Comparison of ENCODE assay signal across 31 cellular contexts in the genomic region with DNA sequence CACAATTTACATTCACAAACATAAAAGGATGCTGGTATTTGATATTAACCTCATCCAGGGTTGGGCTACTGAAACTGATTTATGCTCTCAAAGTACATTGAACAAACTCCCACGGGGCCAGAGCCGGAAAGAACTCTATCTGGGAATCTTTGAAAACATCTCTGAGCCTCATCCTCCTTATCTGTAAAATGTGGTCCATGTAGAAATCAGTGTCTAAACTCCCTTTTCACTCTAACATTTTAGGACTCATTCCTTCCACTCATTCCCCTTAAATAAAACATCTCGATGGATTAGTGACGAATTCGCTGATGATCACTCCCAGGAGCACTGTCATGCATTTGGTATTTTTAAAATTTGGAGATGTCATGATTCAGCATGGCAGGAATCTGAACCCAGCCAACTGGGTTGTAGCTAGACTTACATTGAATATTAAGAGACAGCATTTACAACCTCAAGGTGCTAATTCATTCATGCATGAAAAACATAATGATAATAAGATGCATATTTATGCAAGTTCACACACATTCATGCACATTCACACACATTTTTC.
DNase-seq lines count a peak whose midpoint lies in the region; ATAC-seq, FAIRE-seq and TF ChIP-seq lines count a peak whose summit lies in the region.
"Had no signal": no experiment of that assay in that cellular context is flagged by ENCODE, and none has a peak within 500 bp of the region (broad histone marks: within the 10 kb centered on the region; RNA-seq: fewer than 3 reads in every experiment).

No MANE protein-coding gene starts in this region.

- FAIRE-seq in small intestine (lab: Jason Lieb, UNC): no peak
- FAIRE-seq: endometrium, GM12878 had no signal

- H3K27me3 ChIP-seq in mammary epithelial cell (ENCODE audit: insufficient read depth, low read length) (no peaks in the 10 kb centered on the region), small intestine (ENCODE audit: control insufficient read depth in 2 of 2, insufficient read depth in 2 of 2, low read length in 2 of 2) (no peaks in the 10 kb centered on the region)
- H3K27me3 ChIP-seq: esophagus squamous epithelium, Peyer's patch, SJCRH30, upper lobe of right lung had no signal

- POLR2A ChIA-PET in MCF 10A (lab: Yijun Ruan, JAX): no interaction called here
- POLR2A ChIA-PET in activated CD8-positive, alpha-beta T cell treated with anti-CD3 and anti-CD28 coated beads for 36 hours (lab: Charles Lee): no interaction called here

- H3K27ac ChIP-seq in mammary epithelial cell (ENCODE audit: insufficient read depth, low read depth, low read length): no peak overlapping the region
- no peak overlapping the region for H3K27ac ChIP-seq in small intestine (ENCODE audit: low read depth in 1 of 2, low read length in 1 of 2)
- H3K27ac ChIP-seq: 22Rv1, esophagus squamous epithelium, Peyer's patch, SJCRH30, upper lobe of right lung had no signal

- no peak overlapping the region for H3K9ac ChIP-seq in mammary epithelial cell (ENCODE audit: insufficient read depth, low read length)

- H3K4me1 ChIP-seq in mammary epithelial cell (ENCODE audit: insufficient read depth, low read length) (no peaks in the 10 kb centered on the region), small intestine (ENCODE audit: control insufficient read depth in 2 of 2, insufficient read depth in 1 of 2, low read depth in 1 of 2, low read length in 1 of 2) (no peaks in the 10 kb centered on the region)
- H3K4me1 ChIP-seq: esophagus squamous epithelium, Peyer's patch, SJCRH30, upper lobe of right lung had no signal

- TF ChIP-seq CTCF in MCF 10A (IDR thresholded peaks at IDR 0.05; ENCODE audit: unreplicated experiment) (no peak), mammary epithelial cell (conservative IDR thresholded peaks at IDR 0.05 in 1 of 2, IDR thresholded peaks at IDR 0.05 in 1 of 2; ENCODE audit: extremely low read depth in 1 of 2, insufficient read depth in 1 of 2, low read depth in 1 of 2, low read length in 2 of 2) (no peak), cardiac fibroblast (IDR thresholded peaks at IDR 0.05; ENCODE audit: low read depth, low read length) (no peak)
- TF ChIP-seq CTCF in activated CD8-positive, alpha-beta T cell treated with anti-CD3 and anti-CD28 coated beads for 36 hours (IDR thresholded peaks at IDR 0.05): no peak

- no peaks in the 10 kb centered on the region for H3K36me3 Mint-ChIP-seq in MCF 10A (ENCODE audit: insufficient read depth, unreplicated experiment)
- no peaks in the 10 kb centered on the region for H3K36me3 Mint-ChIP-seq in activated CD8-positive, alpha-beta T cell treated with anti-CD3 and anti-CD28 coated beads for 36 hours (ENCODE audit: low read depth)
- H3K36me3 Mint-ChIP-seq: natural killer cell treated with Interleukin-12 subunit alpha and Interleukin-12 subunit beta and Interleukin-15 and Interleukin-18, amount 100 ng/mL, for 72 hours; stimulated activated effector memory CD8-positive, alpha-beta T cell treated with anti-CD3 and anti-CD28 coated beads, Interleukin-12 subunit alpha, Interleukin-12 subunit beta, amount 100 ng/mL, for 72 hours had no signal

- no peaks in the 10 kb centered on the region for H4K20me1 ChIP-seq in mammary epithelial cell (ENCODE audit: insufficient read depth, low read length)

- 60% methylated on average over 5 of the region's 5 CpGs for WGBS in mammary epithelial cell (ENCODE audit: low coverage, missing lambda C conversion rate)
- WGBS in small intestine, 3 donors: 83 to 96% (median 84%) methylated on average over 5 of the region's 5 CpGs

- no peaks in the 10 kb centered on the region for H3K27me3 Mint-ChIP-seq in MCF 10A (ENCODE audit: insufficient read depth, unreplicated experiment)
- H3K27me3 Mint-ChIP-seq in activated CD8-positive, alpha-beta T cell treated with anti-CD3 and anti-CD28 coated beads for 36 hours: no peaks in the 10 kb centered on the region
- H3K27me3 Mint-ChIP-seq: activated B cell treated with CpG ODN at 0.5 μM for 24 hours; activated CD4-positive, alpha-beta memory T cell treated with anti-CD3 and anti-CD28 coated beads, Interleukin-2, amount 10 ng/mL, durations not matched to agents 7 days and 5 days; activated T-helper 17 cell treated with anti-CD3 and anti-CD28 coated beads, Interleukin-2, amount 50 U/mL, for 72 hours; CD4-positive, alpha-beta T cell; dendritic cell treated with granulocyte-macrophage colony-stimulating factor and Interleukin-4, amounts not matched to agents 40 ng/mL and 50 ng/mL, for 4 days; natural killer cell treated with Interleukin-12 subunit alpha and Interleukin-12 subunit beta and Interleukin-15 and Interleukin-18, amount 100 ng/mL, for 72 hours had no signal

- no peak overlapping the region for H3K4me3 Mint-ChIP-seq in MCF 10A (ENCODE audit: unreplicated experiment)
- H3K4me3 Mint-ChIP-seq in activated CD8-positive, alpha-beta T cell treated with anti-CD3 and anti-CD28 coated beads for 36 hours: no peak overlapping the region
- H3K4me3 Mint-ChIP-seq: activated B cell treated with CpG ODN at 0.5 μM for 24 hours; activated CD4-positive, alpha-beta memory T cell treated with anti-CD3 and anti-CD28 coated beads, Interleukin-2, amount 10 ng/mL, durations not matched to agents 7 days and 5 days; activated T-helper 17 cell treated with anti-CD3 and anti-CD28 coated beads, Interleukin-2, amount 50 U/mL, for 72 hours; CD4-positive, alpha-beta T cell; dendritic cell treated with granulocyte-macrophage colony-stimulating factor and Interleukin-4, amounts not matched to agents 40 ng/mL and 50 ng/mL, for 4 days; natural killer cell treated with Interleukin-12 subunit alpha and Interleukin-12 subunit beta and Interleukin-15 and Interleukin-18, amount 100 ng/mL, for 72 hours; stimulated activated effector memory CD8-positive, alpha-beta T cell treated with anti-CD3 and anti-CD28 coated beads, Interleukin-12 subunit alpha, Interleukin-12 subunit beta, amount 100 ng/mL, for 72 hours had no signal

- peaks cover 6% of the 10 kb centered on the region for H3K4me1 Mint-ChIP-seq in MCF 10A (ENCODE audit: insufficient read depth, unreplicated experiment)
- H3K4me1 Mint-ChIP-seq in activated CD8-positive, alpha-beta T cell treated with anti-CD3 and anti-CD28 coated beads for 36 hours (ENCODE audit: low read depth): no peaks in the 10 kb centered on the region
- H3K4me1 Mint-ChIP-seq: activated B cell treated with CpG ODN at 0.5 μM for 24 hours; activated CD4-positive, alpha-beta memory T cell treated with anti-CD3 and anti-CD28 coated beads, Interleukin-2, amount 10 ng/mL, durations not matched to agents 7 days and 5 days; activated T-helper 17 cell treated with anti-CD3 and anti-CD28 coated beads, Interleukin-2, amount 50 U/mL, for 72 hours; stimulated activated effector memory CD8-positive, alpha-beta T cell treated with anti-CD3 and anti-CD28 coated beads, Interleukin-12 subunit alpha, Interleukin-12 subunit beta, amount 100 ng/mL, for 72 hours had no signal

- DNase-seq in MCF 10A (ENCODE audit: unreplicated experiment) (peak; percentile 12), mammary epithelial cell (no peak), cardiac fibroblast (ENCODE audit: low read depth in 2 of 2) (peak; percentile 15 to 52), myocyte (ENCODE audit: low read depth) (peak; percentile 46), small intestine (no peak)
- DNase-seq in activated CD8-positive, alpha-beta T cell treated with anti-CD3 and anti-CD28 coated beads for 36 hours: no peak
- DNase-seq: activated B cell treated with CpG ODN at 0.5 μM for 24 hours; activated CD4-positive, alpha-beta memory T cell treated with anti-CD3 and anti-CD28 coated beads, Interleukin-2, amount 10 ng/mL, durations not matched to agents 7 days and 5 days; activated naive CD4-positive, alpha-beta T cell treated with anti-CD3 and anti-CD28 coated beads, Interleukin-2, amount 50 U/mL, for 16 hours; AML-193; CD4-positive, alpha-beta T cell; central memory CD4-positive, alpha-beta T cell; esophagus squamous epithelium; midbrain; MM.1S; NCI-H2029; NCI-H526 treated with DMSO at 0.1 percent for 48 hours; Peyer's patch; SJCRH30; stimulated activated CD4-positive, alpha-beta T cell treated with anti-CD3 and anti-CD28 coated beads, Interleukin-4, amount 100 ng/mL, for 24 hours; substantia nigra; upper lobe of right lung had no signal

- ATAC-seq in GM19455 (IDR thresholded peaks at IDR 0.05; ENCODE audit: unreplicated experiment) (no peak), HG03354 (IDR thresholded peaks at IDR 0.05; ENCODE audit: poor library complexity, severe bottlenecking, unreplicated experiment) (no peak)
- ATAC-seq in activated CD8-positive, alpha-beta T cell treated with anti-CD3 and anti-CD28 coated beads for 36 hours: no peak
- ATAC-seq: activated T-helper 17 cell treated with anti-CD3 and anti-CD28 coated beads, Interleukin-2, amount 50 U/mL, for 72 hours; GM12878; natural killer cell treated with Interleukin-12 subunit alpha and Interleukin-12 subunit beta and Interleukin-15 and Interleukin-18, amount 100 ng/mL, for 72 hours; stimulated activated effector memory CD8-positive, alpha-beta T cell treated with anti-CD3 and anti-CD28 coated beads, Interleukin-12 subunit alpha, Interleukin-12 subunit beta, amount 100 ng/mL, for 72 hours; upper lobe of right lung had no signal

- in situ Hi-C loops in mammary epithelial cell (cut with MboI; ENCODE audit: low sequenced_read_pairs in 2 of 2): no loop called here

- CTCF ChIA-PET in MCF 10A (lab: Yijun Ruan, JAX): interaction anchor here (0.8 kb wide), 1 partner anchor 235 kb away, joined by 3 read pairs; no protein-coding TSS in a partner anchor
- CTCF ChIA-PET in mammary epithelial cell (lab: Charles Lee; ENCODE audit: low non-redundant PET): no interaction called here
- CTCF ChIA-PET in activated CD8-positive, alpha-beta T cell treated with anti-CD3 and anti-CD28 coated beads for 36 hours (lab: Charles Lee): no interaction called here

- H2AFZ ChIP-seq in mammary epithelial cell (ENCODE audit: low read depth, low read length): no peak overlapping the region

- dilution Hi-C loops in mammary epithelial cell (cut with HindIII; ENCODE audit: low sequenced_read_pairs): no loop called here

- no peaks in the 10 kb centered on the region for H3K9me3 Mint-ChIP-seq in MCF 10A (ENCODE audit: unreplicated experiment)
- H3K9me3 Mint-ChIP-seq in activated CD8-positive, alpha-beta T cell treated with anti-CD3 and anti-CD28 coated beads for 36 hours: peaks cover 5% of the 10 kb centered on the region
- H3K9me3 Mint-ChIP-seq: activated CD4-positive, alpha-beta memory T cell treated with anti-CD3 and anti-CD28 coated beads, Interleukin-2, amount 10 ng/mL, durations not matched to agents 7 days and 5 days; activated T-helper 17 cell treated with anti-CD3 and anti-CD28 coated beads, Interleukin-2, amount 50 U/mL, for 72 hours; CD4-positive, alpha-beta T cell; dendritic cell treated with granulocyte-macrophage colony-stimulating factor and Interleukin-4, amounts not matched to agents 40 ng/mL and 50 ng/mL, for 4 days; natural killer cell treated with Interleukin-12 subunit alpha and Interleukin-12 subunit beta and Interleukin-15 and Interleukin-18, amount 100 ng/mL, for 72 hours had no signal

- H3K9me3 ChIP-seq in mammary epithelial cell (replicated peaks; ENCODE audit: insufficient read depth, low read length) (no peaks in the 10 kb centered on the region), small intestine (ENCODE audit: control insufficient read depth, low read depth) (no peaks in the 10 kb centered on the region)
- H3K9me3 ChIP-seq: esophagus squamous epithelium, Peyer's patch, SJCRH30, upper lobe of right lung had no signal

- no peak overlapping the region for H3K27ac Mint-ChIP-seq in MCF 10A (ENCODE audit: low read depth, unreplicated experiment)
- H3K27ac Mint-ChIP-seq in activated CD8-positive, alpha-beta T cell treated with anti-CD3 and anti-CD28 coated beads for 36 hours: no peak overlapping the region
- H3K27ac Mint-ChIP-seq: activated B cell treated with CpG ODN at 0.5 μM for 24 hours; activated CD4-positive, alpha-beta memory T cell treated with anti-CD3 and anti-CD28 coated beads, Interleukin-2, amount 10 ng/mL, durations not matched to agents 7 days and 5 days; activated T-helper 17 cell treated with anti-CD3 and anti-CD28 coated beads, Interleukin-2, amount 50 U/mL, for 72 hours; CD4-positive, alpha-beta T cell; dendritic cell treated with granulocyte-macrophage colony-stimulating factor and Interleukin-4, amounts not matched to agents 40 ng/mL and 50 ng/mL, for 4 days; natural killer cell treated with Interleukin-12 subunit alpha and Interleukin-12 subunit beta and Interleukin-15 and Interleukin-18, amount 100 ng/mL, for 72 hours; stimulated activated effector memory CD8-positive, alpha-beta T cell treated with anti-CD3 and anti-CD28 coated beads, Interleukin-12 subunit alpha, Interleukin-12 subunit beta, amount 100 ng/mL, for 72 hours had no signal

- intact Hi-C loops in MCF 10A (cut with micrococcal nuclease): no loop called here
- intact Hi-C loops in mammary epithelial cell (cut with micrococcal nuclease): no loop called here
- intact Hi-C loops in activated CD8-positive, alpha-beta T cell treated with anti-CD3 and anti-CD28 coated beads for 36 hours (cut with micrococcal nuclease): no loop called here

- H3K4me3 ChIP-seq in mammary epithelial cell (replicated peaks in 1 of 3; ENCODE audit: insufficient read depth in 1 of 3, low read depth in 2 of 3, low read length in 3 of 3): no peak overlapping the region
- no peak overlapping the region for H3K4me3 ChIP-seq in cardiac fibroblast (replicated peaks in 1 of 2; ENCODE audit: low read depth in 2 of 2, low read length in 2 of 2)
- H3K4me3 ChIP-seq in small intestine (ENCODE audit: low read depth in 1 of 2, low read length in 2 of 2): no peak overlapping the region
- H3K4me3 ChIP-seq: esophagus squamous epithelium, GM12878, Peyer's patch, SJCRH30, upper lobe of right lung had no signal

- no peaks in the 10 kb centered on the region for H3K36me3 ChIP-seq in mammary epithelial cell (ENCODE audit: insufficient read depth, low read length)
- no peaks in the 10 kb centered on the region for H3K36me3 ChIP-seq in small intestine (ENCODE audit: control insufficient read depth in 2 of 2, insufficient read depth in 2 of 2, low read length in 2 of 2)
- H3K36me3 ChIP-seq: esophagus squamous epithelium, Peyer's patch, SJCRH30, upper lobe of right lung had no signal

- no peaks in the 10 kb centered on the region for H3K79me2 ChIP-seq in mammary epithelial cell (ENCODE audit: insufficient read depth, low read length)

- no peak overlapping the region for H3K4me2 ChIP-seq in mammary epithelial cell (ENCODE audit: insufficient read depth, low read depth, low read length)

- no TSS peak for BruUV-seq in MCF 10A (replicated peaks; lab: Mats Ljungman, UMichigan)
- no TSS peak for BruUV-seq in mammary epithelial cell (replicated peaks; lab: Mats Ljungman, UMichigan)

Comparison
In these comparisons a context has a peak if more than half of its experiments do, and no peak if none do; other contexts are left out.
1. DNase-seq: peak in MCF 10A (single experiment), cardiac fibroblast (2 of 2) and myocyte (single experiment); none in mammary epithelial cell (single experiment), small intestine (single experiment) and activated CD8-positive, alpha-beta T cell treated with anti-CD3 and anti-CD28 coated beads for 36 hours (single experiment).